In the genomic region with DNA sequence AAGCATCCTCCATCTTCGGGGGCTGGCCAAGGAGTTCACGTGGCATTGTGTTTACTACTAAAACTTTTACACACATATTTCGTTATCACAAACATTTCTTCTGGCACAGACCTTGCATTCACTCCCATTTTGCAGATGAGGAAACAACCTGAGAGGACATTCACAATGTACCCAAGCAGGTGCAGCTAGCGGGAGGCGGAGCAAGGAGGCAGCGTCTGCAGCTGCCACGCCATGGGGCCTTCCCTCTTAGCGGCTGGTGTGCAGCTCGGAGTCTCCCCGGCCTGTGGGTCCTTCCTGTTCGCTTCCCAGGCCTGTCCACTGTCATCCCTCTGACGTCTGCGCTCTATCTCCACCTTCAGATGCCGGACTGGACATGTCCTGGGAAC, we compare ENCODE assay signal across 1 cellular context.
TF ChIP-seq lines count a peak whose summit lies in the region.

No MANE protein-coding gene starts in this region.

TF ChIP-seq in HepG2, 621 proteins besides CTCF, POLR2A, EP300 and RAD21 (continued from another document):
- TF ChIP-seq, protein P1, sequence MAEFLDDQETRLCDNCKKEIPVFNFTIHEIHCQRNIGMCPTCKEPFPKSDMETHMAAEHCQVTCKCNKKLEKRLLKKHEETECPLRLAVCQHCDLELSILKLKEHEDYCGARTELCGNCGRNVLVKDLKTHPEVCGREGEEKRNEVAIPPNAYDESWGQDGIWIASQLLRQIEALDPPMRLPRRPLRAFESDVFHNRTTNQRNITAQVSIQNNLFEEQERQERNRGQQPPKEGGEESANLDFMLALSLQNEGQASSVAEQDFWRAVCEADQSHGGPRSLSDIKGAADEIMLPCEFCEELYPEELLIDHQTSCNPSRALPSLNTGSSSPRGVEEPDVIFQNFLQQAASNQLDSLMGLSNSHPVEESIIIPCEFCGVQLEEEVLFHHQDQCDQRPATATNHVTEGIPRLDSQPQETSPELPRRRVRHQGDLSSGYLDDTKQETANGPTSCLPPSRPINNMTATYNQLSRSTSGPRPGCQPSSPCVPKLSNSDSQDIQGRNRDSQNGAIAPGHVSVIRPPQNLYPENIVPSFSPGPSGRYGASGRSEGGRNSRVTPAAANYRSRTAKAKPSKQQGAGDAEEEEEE (CRISPR knock-in tag; IDR thresholded peaks at IDR 0.05; ENCODE audit: borderline replicate concordance) = no peak
- TF ChIP-seq SYNCRIP (IDR thresholded peaks at IDR 0.05; ENCODE audit: insufficient read depth, low read depth, low read length) (no peak), ZNF124 (CRISPR knock-in tag; IDR thresholded peaks at IDR 0.05) (no peak), DNMT1 (CRISPR knock-in tag; IDR thresholded peaks at IDR 0.05) (no peak), ZNF577 (CRISPR knock-in tag; IDR thresholded peaks at IDR 0.05; ENCODE audit: borderline replicate concordance, low read depth) (no peak), ZNF550 (CRISPR knock-in tag; IDR thresholded peaks at IDR 0.05; ENCODE audit: borderline replicate concordance) (no peak), ZNF317 (CRISPR knock-in tag; IDR thresholded peaks at IDR 0.05) (no peak), GATA4 (IDR thresholded peaks at IDR 0.05; ENCODE audit: borderline replicate concordance, low read depth) (no peak), KMT2A (CRISPR knock-in tag; IDR thresholded peaks at IDR 0.05) (no peak), YEATS2 (CRISPR knock-in tag; IDR thresholded peaks at IDR 0.05; ENCODE audit: borderline replicate concordance) (no peak)
